In the genomic region with DNA sequence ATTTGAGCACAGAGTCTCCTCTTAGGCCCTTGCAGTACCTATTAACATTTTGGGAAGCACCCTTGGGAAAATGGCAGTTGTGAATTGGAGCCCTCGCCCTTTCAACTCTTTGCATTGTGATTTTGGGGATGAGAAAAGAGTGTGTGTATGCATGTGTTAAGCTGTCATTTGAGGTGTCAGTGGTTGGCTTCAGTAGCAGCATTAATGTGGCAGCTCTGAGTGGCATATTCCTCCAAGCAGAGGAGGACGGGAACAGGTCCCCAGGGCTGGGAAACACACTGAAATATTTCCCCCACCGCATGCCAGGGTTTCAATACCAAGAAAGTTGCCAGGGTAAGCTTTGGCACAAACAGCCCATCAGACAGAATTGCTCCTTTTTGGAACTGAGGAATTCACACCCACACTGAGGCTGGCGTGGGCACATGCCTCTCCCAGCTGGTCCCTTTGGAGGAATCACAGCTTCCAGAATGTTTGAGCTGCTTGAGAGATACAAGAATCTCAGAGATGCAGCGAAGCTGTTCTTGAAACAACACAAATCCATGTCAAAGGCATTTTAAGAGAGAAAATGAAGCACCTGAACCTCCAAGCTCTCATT, we compare ENCODE assay signal across 18 cellular contexts.
"Had no signal": no experiment of that assay in that cellular context is flagged by ENCODE, and none has a peak within 500 bp of the region (broad histone marks: within the 10 kb centered on the region; RNA-seq: fewer than 3 reads in every experiment).

No MANE protein-coding gene starts in this region.

- H3K4me3 Mint-ChIP-seq: activated CD8-positive, alpha-beta T cell treated with anti-CD3 and anti-CD28 coated beads for 36 hours; activated naive CD8-positive, alpha-beta T cell treated with anti-CD3 and anti-CD28 coated beads, Interleukin-2, amount 10 ng/mL, durations not matched to agents 7 days and 5 days; activated T-cell treated with anti-CD3 and anti-CD28 coated beads, Interleukin-2, amount 50 U/mL, for 24 hours; mesothelial cell of epicardium; neural crest cell; stimulated activated naive CD8-positive, alpha-beta T cell treated with anti-CD3 and anti-CD28 coated beads, Interleukin-15, amount 100 ng/mL, for 72 hours; type B pancreatic cell had no signal

- H3K9me3 Mint-ChIP-seq: activated CD8-positive, alpha-beta T cell treated with anti-CD3 and anti-CD28 coated beads for 36 hours; activated naive CD8-positive, alpha-beta T cell treated with anti-CD3 and anti-CD28 coated beads, Interleukin-2, amount 10 ng/mL, durations not matched to agents 7 days and 5 days; activated T-helper 2 cell treated with anti-CD3 and anti-CD28 coated beads, Interferon-gamma antibody, Interleukin-2, Interleukin-4, amounts not matched to agents 10 μg/mL and 5 μg/mL and 100 μg/mL, durations not matched to agents 14 hours and 24 hours and 36 hours; mesothelial cell of epicardium; neural crest cell; stimulated activated naive CD8-positive, alpha-beta T cell treated with anti-CD3 and anti-CD28 coated beads, Interleukin-15, amount 100 ng/mL, for 72 hours; type B pancreatic cell had no signal

- DNase-seq: activated CD4-positive, alpha-beta T cell treated with anti-CD3 and anti-CD28 coated beads for 48 hours; activated CD4-positive, CD25-positive, alpha-beta regulatory T cell; activated CD8-positive, alpha-beta T cell treated with anti-CD3 and anti-CD28 coated beads for 36 hours; activated naive CD4-positive, alpha-beta T cell treated with Interleukin-2 at 50 U/mL for 16 hours; activated naive CD8-positive, alpha-beta T cell treated with anti-CD3 and anti-CD28 coated beads, Interleukin-2, amount 10 ng/mL, durations not matched to agents 7 days and 5 days; activated T-cell treated with anti-CD3 and anti-CD28 coated beads, Interleukin-2, amount 50 U/mL, for 24 hours; dermis blood vessel endothelial cell; foreskin fibroblast; stimulated activated naive CD8-positive, alpha-beta T cell treated with anti-CD3 and anti-CD28 coated beads, Interleukin-15, amount 100 ng/mL, for 72 hours; T1000 had no signal

- H3K4me1 Mint-ChIP-seq: activated naive CD8-positive, alpha-beta T cell treated with anti-CD3 and anti-CD28 coated beads, Interleukin-2, amount 10 ng/mL, durations not matched to agents 7 days and 5 days; mesothelial cell of epicardium; stimulated activated naive CD8-positive, alpha-beta T cell treated with anti-CD3 and anti-CD28 coated beads, Interleukin-15, amount 100 ng/mL, for 72 hours had no signal

- H3K27ac ChIP-seq: epithelial cell of prostate, skin epidermis had no signal

- H3K36me3 Mint-ChIP-seq: activated naive CD8-positive, alpha-beta T cell treated with anti-CD3 and anti-CD28 coated beads, Interleukin-2, amount 10 ng/mL, durations not matched to agents 7 days and 5 days; mesothelial cell of epicardium; type B pancreatic cell had no signal

- ATAC-seq: activated CD8-positive, alpha-beta T cell treated with anti-CD3 and anti-CD28 coated beads for 36 hours; left lobe of liver; stimulated activated naive CD8-positive, alpha-beta T cell treated with anti-CD3 and anti-CD28 coated beads, Interleukin-15, amount 100 ng/mL, for 72 hours had no signal

- H3K27me3 Mint-ChIP-seq: activated CD8-positive, alpha-beta T cell treated with anti-CD3 and anti-CD28 coated beads for 36 hours had no signal

- H3K4me3 ChIP-seq: lung, skin epidermis had no signal

- H3K27ac Mint-ChIP-seq: activated CD8-positive, alpha-beta T cell treated with anti-CD3 and anti-CD28 coated beads for 36 hours; activated naive CD8-positive, alpha-beta T cell treated with anti-CD3 and anti-CD28 coated beads, Interleukin-2, amount 10 ng/mL, durations not matched to agents 7 days and 5 days; activated T-cell treated with anti-CD3 and anti-CD28 coated beads, Interleukin-2, amount 50 U/mL, for 24 hours; activated T-helper 2 cell treated with anti-CD3 and anti-CD28 coated beads, Interferon-gamma antibody, Interleukin-2, Interleukin-4, amounts not matched to agents 10 μg/mL and 5 μg/mL and 100 μg/mL, durations not matched to agents 14 hours and 24 hours and 36 hours; mesothelial cell of epicardium; stimulated activated naive CD8-positive, alpha-beta T cell treated with anti-CD3 and anti-CD28 coated beads, Interleukin-15, amount 100 ng/mL, for 72 hours; type B pancreatic cell had no signal
